Comparison of ENCODE assay signal across 14 cellular contexts in genomic region chr15:36757189-36757814, GRCh38.
DNase-seq lines count a peak whose midpoint lies in the region; ATAC-seq, FAIRE-seq and TF ChIP-seq lines count a peak whose summit lies in the region.
"Had no signal": no experiment of that assay in that cellular context is flagged by ENCODE, and none has a peak within 500 bp of the region (broad histone marks: within the 10 kb centered on the region; RNA-seq: fewer than 3 reads in every experiment).

No MANE protein-coding gene starts in this region.

- POLR2A ChIA-PET in GM10248 (lab: Yijun Ruan, JAX), result no interaction called here

- H3K36me3 ChIP-seq in cardiac muscle cell (no peaks in the 10 kb centered on the region), bronchial epithelial cell (ENCODE audit: control insufficient read depth, insufficient read depth, low read length) (no peaks in the 10 kb centered on the region)

- ATAC-seq in GM19324 (IDR thresholded peaks at IDR 0.05; ENCODE audit: low FRiP score, unreplicated experiment), result no peak
- ATAC-seq: T-cell had no signal

- DNase-seq in cardiac muscle cell (ENCODE audit: low read depth in 1 of 2, low spot score in 1 of 2) (peak in 1 of 2 donors; percentile 59), cardiac septum (ENCODE audit: low spot score) (no peak), RPMI7951 (ENCODE audit: low read depth) (peak; percentile 88), bronchial epithelial cell (ENCODE audit: low read depth) (peak; percentile 75), stromal cell of bone marrow (ENCODE audit: low read depth) (peak; percentile 2), GM10248 (ENCODE audit: extremely low spot score) (no peak)
- no peak for DNase-seq in central memory CD4-positive, alpha-beta T cell
- DNase-seq: activated CD4-positive, alpha-beta T cell treated with anti-CD3 and anti-CD28 coated beads, Interleukin-2, amount 50 U/mL, for 1 hour; activated effector memory CD4-positive, alpha-beta T cell treated with Interleukin-2 at 50 U/mL for 16 hours; NCI-H187; psoas muscle; stimulated activated CD4-positive, alpha-beta T cell treated with anti-CD3 and anti-CD28 coated beads, Interleukin-2, amount 100 ng/mL, for 24 hours; T-cell had no signal

- H3K4me1 ChIP-seq in cardiac muscle cell (ENCODE audit: low read depth), result peaks cover 29% of the 10 kb centered on the region
- H3K4me1 ChIP-seq: psoas muscle had no signal

- CTCF ChIA-PET in GM10248 (lab: Yijun Ruan, JAX), result interaction anchor here (1.3 kb wide), 1 partner anchor 11 kb away, joined by 3 read pairs; no protein-coding TSS in a partner anchor

- TF ChIP-seq CTCF in cardiac muscle cell (IDR thresholded peaks at IDR 0.05; ENCODE audit: low read depth, low read length) (no peak), bronchial epithelial cell (IDR thresholded peaks at IDR 0.05; ENCODE audit: insufficient read depth, low read length, severe bottlenecking) (no peak), GM10248 (IDR thresholded peaks at IDR 0.05; ENCODE audit: control extremely low read depth, extremely low read depth, low read depth, missing control alignments) (no peak)

- peak overlapping the region; percentile 12 for H3K27ac ChIP-seq in cardiac muscle cell
- H3K27ac ChIP-seq: psoas muscle had no signal

- intact Hi-C loops in cardiac septum (cut with DNase I), result no loop called here

- no peaks in the 10 kb centered on the region for H3K9me3 ChIP-seq in cardiac muscle cell (ENCODE audit: low read depth)
- H3K9me3 ChIP-seq: psoas muscle had no signal

- H3K4me3 ChIP-seq in cardiac muscle cell, result no peak overlapping the region
- H3K4me3 ChIP-seq in bronchial epithelial cell (ENCODE audit: low read depth, low read length), result no peak overlapping the region
- H3K4me3 ChIP-seq: psoas muscle had no signal

- FAIRE-seq in bronchial epithelial cell (lab: Jason Lieb, UNC), result no peak

- H3K27me3 ChIP-seq in cardiac muscle cell (no peaks in the 10 kb centered on the region), bronchial epithelial cell (ENCODE audit: control insufficient read depth, insufficient read depth, low read length) (no peaks in the 10 kb centered on the region)

Comparison
In these comparisons a context has a peak if more than half of its experiments do, and no peak if none do; other contexts are left out.
1. DNase-seq: peak in RPMI7951 (single experiment), bronchial epithelial cell (single experiment) and stromal cell of bone marrow (single experiment); none in cardiac septum (single experiment), GM10248 (single experiment) and central memory CD4-positive, alpha-beta T cell (single experiment).